In the genomic region with DNA sequence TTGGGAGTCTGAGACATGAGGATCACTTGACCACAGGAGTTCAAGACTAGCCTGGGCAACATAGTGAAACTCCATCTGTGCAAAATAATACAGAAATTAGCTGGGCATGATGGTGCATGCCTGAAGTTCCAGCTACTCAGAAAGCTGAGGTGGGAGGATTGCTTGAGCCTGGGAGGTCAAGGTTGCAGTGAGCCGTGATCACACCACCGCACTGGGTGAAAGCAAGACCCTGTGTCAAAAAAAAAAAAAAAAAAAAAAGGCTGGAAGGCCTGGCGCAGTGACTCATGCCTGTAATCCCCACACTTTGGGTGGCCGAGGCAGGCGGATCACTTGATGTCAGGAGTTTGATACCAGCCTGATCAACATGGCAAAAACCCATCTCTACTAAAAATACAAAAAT, we compare ENCODE assay signal across 19 cellular contexts.
"Had no signal": no experiment of that assay in that cellular context is flagged by ENCODE, and none has a peak within 500 bp of the region (broad histone marks: within the 10 kb centered on the region; RNA-seq: fewer than 3 reads in every experiment).

No MANE protein-coding gene starts in this region.

- DNase-seq: KBM-7, MV-4-11, NCI-H1048, NCI-H1105, NCI-H1417, NCI-H146, NCI-H1694 treated with DMSO at 0.1 percent for 48 hours, NCI-H1930, NCI-H2081, NCI-H2107, NCI-H2227 treated with DMSO at 0.1 percent for 48 hours, NCI-H524, NCI-H526 treated with DMSO at 0.1 percent for 48 hours, NCI-H748 treated with DMSO at 0.1 percent for 48 hours, RPMI8226, SHP77, SK-N-SH, SW 1271 had no signal

- H3K4me2 ChIP-seq: SK-N-SH had no signal

- H3K9me3 ChIP-seq: SK-N-SH had no signal

- H3K9ac ChIP-seq: SK-N-SH had no signal

- H3K27ac ChIP-seq: HL-60 had no signal
